In the genomic region with DNA sequence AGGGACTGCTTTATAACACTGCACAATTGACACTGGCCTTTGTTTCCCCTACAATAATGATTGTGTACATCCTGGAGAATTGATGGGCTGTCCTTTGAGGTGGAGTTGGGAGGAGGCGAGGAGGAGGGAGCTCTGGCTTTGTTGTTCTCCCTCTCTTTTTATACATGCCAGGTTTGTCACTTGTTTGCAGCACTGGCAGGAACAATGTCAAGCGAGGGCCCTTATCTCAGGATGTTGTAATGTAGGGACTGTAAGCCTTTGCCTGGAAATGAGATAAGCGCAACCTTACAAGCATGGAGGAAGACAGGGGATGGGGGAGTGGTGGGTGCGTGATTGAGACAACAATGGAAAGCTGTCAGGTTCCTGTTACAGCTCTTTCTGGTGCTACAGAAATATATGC, we compare ENCODE assay signal across 26 cellular contexts.
A peak's percentile ranks its signal among the peaks of the same experiment; 100 is the strongest.
DNase-seq lines count a peak whose midpoint lies in the region; ATAC-seq and TF ChIP-seq lines count a peak whose summit lies in the region.
"Had no signal": no experiment of that assay in that cellular context is flagged by ENCODE, and none has a peak within 500 bp of the region (broad histone marks: within the 10 kb centered on the region; RNA-seq: fewer than 3 reads in every experiment).

No MANE protein-coding gene starts in this region.

- TF ChIP-seq CTCF in endothelial cell (IDR thresholded peaks at IDR 0.05; ENCODE audit: unreplicated experiment): no peak

- CTCF ChIA-PET in HEK293T (lab: Yijun Ruan, JAX): interaction anchor here (0.6 kb wide), 2 partner anchors 155 to 744 kb away, joined by 3 to 5 read pairs; no protein-coding TSS in a partner anchor

- no peaks in the 10 kb centered on the region for H3K36me3 Mint-ChIP-seq in endothelial cell (ENCODE audit: low read depth, unreplicated experiment)
- H3K36me3 Mint-ChIP-seq: activated naive CD4-positive, alpha-beta T cell treated with anti-CD3 and anti-CD28 coated beads, Interleukin-2, amount 10 ng/mL, durations not matched to agents 7 days and 5 days; CD4-positive, alpha-beta memory T cell had no signal

- peak overlapping the region; percentile 90 for H3K27ac Mint-ChIP-seq in endothelial cell (ENCODE audit: unreplicated experiment)
- H3K27ac Mint-ChIP-seq: activated naive CD4-positive, alpha-beta T cell treated with anti-CD3 and anti-CD28 coated beads, Interleukin-2, amount 10 ng/mL, durations not matched to agents 7 days and 5 days; CD4-positive, alpha-beta memory T cell; effector memory CD8-positive, alpha-beta T cell; T-helper 17 cell; WTC11 had no signal

- POLR2A ChIA-PET in HEK293T (lab: Yijun Ruan, JAX): no interaction called here

- no peak overlapping the region for H3K4me3 Mint-ChIP-seq in endothelial cell (ENCODE audit: unreplicated experiment)
- H3K4me3 Mint-ChIP-seq: activated naive CD4-positive, alpha-beta T cell treated with anti-CD3 and anti-CD28 coated beads, Interleukin-2, amount 10 ng/mL, durations not matched to agents 7 days and 5 days; CD4-positive, alpha-beta memory T cell; effector memory CD8-positive, alpha-beta T cell; T-helper 17 cell; WTC11 had no signal

- H3K4me1 Mint-ChIP-seq in endothelial cell (ENCODE audit: unreplicated experiment): peaks cover 27% of the 10 kb centered on the region
- H3K4me1 Mint-ChIP-seq: activated naive CD4-positive, alpha-beta T cell treated with anti-CD3 and anti-CD28 coated beads, Interleukin-2, amount 10 ng/mL, durations not matched to agents 7 days and 5 days; CD4-positive, alpha-beta memory T cell; T-helper 17 cell; WTC11 had no signal

- no peaks in the 10 kb centered on the region for H3K9me3 Mint-ChIP-seq in endothelial cell (ENCODE audit: unreplicated experiment)
- H3K9me3 Mint-ChIP-seq: activated naive CD4-positive, alpha-beta T cell treated with anti-CD3 and anti-CD28 coated beads, Interleukin-2, amount 10 ng/mL, durations not matched to agents 7 days and 5 days had no signal

- DNase-seq in NCI-H2081 (lab: John Stamatoyannopoulos, UW) (peak; percentile 20 to 27), NCI-H2081 treated with DMSO at 0.1 percent for 48 hours (lab: John Stamatoyannopoulos, UW) (no peak), NCI-H69 (lab: John Stamatoyannopoulos, UW) (peak; percentile 0), endothelial cell (ENCODE audit: low spot score) (peak; percentile 27), left kidney (ENCODE audit: low read depth, low spot score) (peak; percentile 7), HEK293T (ENCODE audit: extremely low spot score) (no peak)
- DNase-seq: 8988T; activated naive CD4-positive, alpha-beta T cell treated with anti-CD3 and anti-CD28 coated beads, Interleukin-2, amount 10 ng/mL, durations not matched to agents 7 days and 5 days; amygdala; CD4-positive, alpha-beta memory T cell; colonic mucosa; DMS53; effector memory CD8-positive, alpha-beta T cell; esophagus squamous epithelium; GF-D8; GOT3; NCI-H1105; NCI-H2107; NCI-H524; substantia nigra; T-helper 17 cell; upper lobe of left lung had no signal

- no peaks in the 10 kb centered on the region for H3K27me3 Mint-ChIP-seq in endothelial cell (ENCODE audit: unreplicated experiment)
- H3K27me3 Mint-ChIP-seq: activated naive CD4-positive, alpha-beta T cell treated with anti-CD3 and anti-CD28 coated beads, Interleukin-2, amount 10 ng/mL, durations not matched to agents 7 days and 5 days; CD4-positive, alpha-beta memory T cell; effector memory CD8-positive, alpha-beta T cell; T-helper 17 cell had no signal

- no peak for ATAC-seq in HG03108 (IDR thresholded peaks at IDR 0.05; ENCODE audit: unreplicated experiment)
- no peak for ATAC-seq in GM18861 (IDR thresholded peaks at IDR 0.05; ENCODE audit: unreplicated experiment)
- ATAC-seq: effector memory CD8-positive, alpha-beta T cell; gastroesophageal sphincter; T-helper 17 cell; WTC11 had no signal

TF ChIP-seq in HEK293T, 16 proteins besides CTCF, POLR2A, EP300 and RAD21:
- TF ChIP-seq BHLHE40 (IDR thresholded peaks at IDR 0.05; ENCODE audit: borderline replicate concordance) (no peak), TARDBP (IDR thresholded peaks at IDR 0.05) (no peak), NFRKB (IDR thresholded peaks at IDR 0.05) (no peak), SP1 (IDR thresholded peaks at IDR 0.05) (no peak), L3MBTL2 (conservative IDR thresholded peaks at IDR 0.05) (no peak)

Comparison
In these comparisons a context has a peak if more than half of its experiments do, and no peak if none do; other contexts are left out.
1. DNase-seq: peak in NCI-H2081 (2 of 2), NCI-H69 (single experiment), endothelial cell (single experiment) and left kidney (single experiment); none in NCI-H2081 treated with DMSO at 0.1 percent for 48 hours (single experiment) and HEK293T (single experiment).